Comparison of ENCODE assay signal across 2 cellular contexts in the genomic region with DNA sequence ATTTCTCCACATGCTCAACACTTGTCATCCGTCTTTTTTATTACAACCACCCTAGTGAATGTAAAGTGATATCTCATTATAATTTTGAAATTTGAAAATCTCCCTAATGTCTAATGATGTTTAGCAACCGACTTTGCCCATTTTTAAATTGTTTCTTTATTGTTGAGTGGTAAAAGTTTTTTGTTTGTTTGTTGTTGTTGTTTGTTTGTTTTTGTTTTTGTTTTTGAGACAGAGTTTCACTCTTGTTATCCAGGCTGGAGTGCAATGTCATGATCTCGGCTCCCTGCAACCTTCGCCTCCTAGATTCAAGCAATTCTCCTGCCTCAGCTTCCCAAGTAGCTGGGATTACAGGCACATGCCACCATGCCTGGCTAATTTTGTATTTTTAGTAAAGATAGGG. TPM values are rescaled to one million over a fixed set of nuclear protein-coding genes. Genes with fewer than 3 reads are reported as not detected.
"Had no signal": no experiment of that assay in that cellular context is flagged by ENCODE, and none has a peak within 500 bp of the region (broad histone marks: within the 10 kb centered on the region; RNA-seq: fewer than 3 reads in every experiment).

No MANE protein-coding gene starts in this region.

RNA-seq across cellular contexts. Expression of a gene that starts 53.8 kb away (rescaled TPM):
- total RNA-seq: G401, GM12878 had no signal
- polyA plus RNA-seq: GM12878 had no signal
